7 cellular contexts compared by ENCODE assay signal in genomic region chr12:124466200-124467128, GRCh38.
DNase-seq lines count a peak whose midpoint lies in the region; ATAC-seq and TF ChIP-seq lines count a peak whose summit lies in the region.

No MANE protein-coding gene starts in this region.

- in situ Hi-C loops in GM18951 (cut with MboI; ENCODE audit: low sequenced_read_pairs, unreplicated experiment), result no loop called here
- in situ Hi-C loops in transverse colon (cut with MboI; ENCODE audit: low pct_ligation_motif_present in 1 of 4, low pct_unique_long_range_greater_than_20kb in 1 of 4, low sequenced_read_pairs in 3 of 4), result no loop called here

- peaks cover 0 to 18% (median 2%) of the 10 kb centered on the region in 4 donors for H3K36me3 ChIP-seq in transverse colon

- CTCF ChIA-PET in activated naive CD4-positive, alpha-beta T cell treated with anti-CD3 and anti-CD28 coated beads, Interleukin-2, amount 10 ng/mL, durations not matched to agents 7 days and 5 days (lab: Charles Lee), result interaction anchor here (0.8 to 1.6 kb wide), 4 partner anchors 12 to 26 kb away, joined by 3 to 6 read pairs (median 5); no protein-coding TSS in a partner anchor

- H3K4me3 ChIP-seq in transverse colon, result peak overlapping the region in 1 of 4 donors; percentile 23

- no peaks in the 10 kb centered on the region for H3K27me3 Mint-ChIP-seq in activated naive CD4-positive, alpha-beta T cell treated with anti-CD3 and anti-CD28 coated beads, Interleukin-2, amount 10 ng/mL, durations not matched to agents 7 days and 5 days
- no peaks in the 10 kb centered on the region for H3K27me3 Mint-ChIP-seq in naive B cell

- H3K9me3 Mint-ChIP-seq in activated naive CD4-positive, alpha-beta T cell treated with anti-CD3 and anti-CD28 coated beads, Interleukin-2, amount 10 ng/mL, durations not matched to agents 7 days and 5 days, result peaks cover 27% of the 10 kb centered on the region
- H3K9me3 Mint-ChIP-seq in naive B cell, result peaks cover 0 to 9% (median 5%) of the 10 kb centered on the region in 7 donors

- peaks cover 64% of the 10 kb centered on the region for H3K36me3 Mint-ChIP-seq in activated naive CD4-positive, alpha-beta T cell treated with anti-CD3 and anti-CD28 coated beads, Interleukin-2, amount 10 ng/mL, durations not matched to agents 7 days and 5 days
- H3K36me3 Mint-ChIP-seq in naive B cell, result peaks cover 9 to 25% of the 10 kb centered on the region in 2 donors

- peaks cover 2 to 23% (median 6%) of the 10 kb centered on the region in 4 donors for H3K4me1 ChIP-seq in transverse colon

- peak overlapping the region; percentile 18 to 61 (median 54) for H3K27ac ChIP-seq in transverse colon

- TF ChIP-seq CTCF in transverse colon (IDR thresholded peaks at IDR 0.05), result no peak

- H3K4me1 Mint-ChIP-seq in activated naive CD4-positive, alpha-beta T cell treated with anti-CD3 and anti-CD28 coated beads, Interleukin-2, amount 10 ng/mL, durations not matched to agents 7 days and 5 days, result peaks cover 42% of the 10 kb centered on the region
- peaks cover 42 to 61% (median 47%) of the 10 kb centered on the region in 3 donors for H3K4me1 Mint-ChIP-seq in naive B cell

- peak overlapping the region; percentile 52 for H3K4me3 Mint-ChIP-seq in activated naive CD4-positive, alpha-beta T cell treated with anti-CD3 and anti-CD28 coated beads, Interleukin-2, amount 10 ng/mL, durations not matched to agents 7 days and 5 days
- H3K4me3 Mint-ChIP-seq in naive B cell, result peak overlapping the region; percentile 67 to 88 (median 78)

- H3K9me3 ChIP-seq in transverse colon, result no peaks in the 10 kb centered on the region

- TF ChIP-seq EP300 in transverse colon (IDR thresholded peaks at IDR 0.05; ENCODE audit: low read depth), result no peak

- WGBS in transverse colon (ENCODE audit: low coverage in 1 of 2), 2 donors, result 62 to 90% methylated on average over 3 to 26 of the region's 31 CpGs

- peak; percentile 96 for ATAC-seq in HG03064 (IDR thresholded peaks at IDR 0.05; ENCODE audit: low read depth, unreplicated experiment)
- peak; percentile 98 to 99 for ATAC-seq in naive B cell (ENCODE audit: low read depth in 2 of 2)

- DNase-seq in SKM-1 treated with dmso at 0.1 percent for 144 hours (lab: John Stamatoyannopoulos, UW; ENCODE audit: unreplicated experiment) (peak; percentile 62), naive B cell (peak; percentile 89), transverse colon (peak; percentile 66), dedifferentiated amniotic fluid mesenchymal stem cell (ENCODE audit: extremely low spot score) (no peak)
- peak; percentile 90 for DNase-seq in activated naive CD4-positive, alpha-beta T cell treated with anti-CD3 and anti-CD28 coated beads, Interleukin-2, amount 10 ng/mL, durations not matched to agents 7 days and 5 days

- H3K27me3 ChIP-seq in transverse colon, result no peaks in the 10 kb centered on the region

- intact Hi-C loops in transverse colon (cut with DNase I; ENCODE audit: low total_unique reads), result no loop called here

- H3K27ac Mint-ChIP-seq in activated naive CD4-positive, alpha-beta T cell treated with anti-CD3 and anti-CD28 coated beads, Interleukin-2, amount 10 ng/mL, durations not matched to agents 7 days and 5 days, result peak overlapping the region; percentile 87
- peak overlapping the region; percentile 70 to 96 (median 92) for H3K27ac Mint-ChIP-seq in naive B cell

- TF ChIP-seq POLR2A in GM18951 (IDR thresholded peaks at IDR 0.05; ENCODE audit: extremely low read depth, insufficient read depth, insufficient read length) (peak; percentile 55), transverse colon (IDR thresholded peaks at IDR 0.05) (no peak)
